In the genomic region with DNA sequence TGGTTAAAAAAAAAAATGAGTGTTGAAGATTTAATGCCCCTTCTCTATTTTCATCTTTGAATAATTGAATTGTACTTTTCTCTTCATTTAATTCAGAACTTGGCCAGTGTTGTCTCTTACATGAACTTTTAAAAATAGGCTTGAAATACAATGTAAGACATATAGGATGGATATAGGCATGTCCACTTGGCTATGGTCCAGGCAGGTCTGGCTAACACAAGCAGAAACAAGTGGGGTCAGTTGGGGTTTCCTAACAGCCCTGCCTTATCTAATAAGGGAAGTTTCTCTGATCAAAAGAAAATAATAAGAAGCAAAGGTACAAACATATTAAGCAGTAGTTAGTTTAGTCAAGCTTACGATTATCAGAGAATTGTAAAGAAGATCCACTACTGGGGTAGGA, we compare ENCODE assay signal across 30 cellular contexts. TPM values are rescaled to one million over a fixed set of nuclear protein-coding genes. Genes with fewer than 3 reads are reported as not detected.
"Had no signal": no experiment of that assay in that cellular context is flagged by ENCODE, and none has a peak within 500 bp of the region (broad histone marks: within the 10 kb centered on the region; RNA-seq: fewer than 3 reads in every experiment).

No MANE protein-coding gene starts in this region.

- H3K9me3 ChIP-seq: gastroesophageal sphincter, heart left ventricle, pancreas, right atrium auricular region, stomach, testis, tibial artery had no signal

- H3K4me3 Mint-ChIP-seq: naive thymus-derived CD8-positive, alpha-beta T cell; nephron progenitor cell; type B pancreatic cell had no signal

- H3K36me3 ChIP-seq: gastroesophageal sphincter, heart left ventricle, pancreas, right atrium auricular region, stomach, tibial artery had no signal

- H3K36me3 Mint-ChIP-seq: naive thymus-derived CD8-positive, alpha-beta T cell had no signal

- H3K4me3 ChIP-seq: dorsolateral prefrontal cortex, gastroesophageal sphincter, heart left ventricle, hepatocyte, lung, pancreas, right atrium auricular region, smooth muscle cell, stomach, testis, tibial artery had no signal

- H3K27me3 ChIP-seq: dorsolateral prefrontal cortex, gastroesophageal sphincter, heart left ventricle, hepatocyte, pancreas, right atrium auricular region, stomach, testis, tibial artery had no signal

- H3K27ac ChIP-seq: dorsolateral prefrontal cortex, epithelial cell of prostate, gastroesophageal sphincter, heart left ventricle, hepatocyte, pancreas, right atrium auricular region, stomach, testis, tibial artery had no signal

- ATAC-seq: esophagus mucosa; gastroesophageal sphincter; heart left ventricle; left lobe of liver; naive thymus-derived CD8-positive, alpha-beta T cell; pancreas; sciatic nerve had no signal

- DNase-seq: cerebellar nuclear complex; cortex of kidney; dorsolateral prefrontal cortex; effector CD4-positive, alpha-beta T cell; foreskin fibroblast; heart left ventricle; kidney; mesendoderm; naive thymus-derived CD8-positive, alpha-beta T cell; nephron progenitor cell; occipital lobe; pancreas; stimulated activated CD4-positive, alpha-beta T cell treated with anti-CD3 and anti-CD28 coated beads, Interleukin-12 subunit alpha, Interleukin-12 subunit beta, amount 100 ng/mL, for 4 hours; stimulated activated CD4-positive, alpha-beta T cell treated with anti-CD3 and anti-CD28 coated beads, Interleukin-1b, Interleukin-23, amount 100 ng/mL, for 48 hours; stimulated activated CD4-positive, alpha-beta T cell treated with anti-CD3 and anti-CD28 coated beads, Interleukin-4, amount 100 ng/mL, for 1 hour; stimulated activated CD8-positive, alpha-beta memory T cell treated with anti-CD3 and anti-CD28 coated beads, Interleukin-4, amount 100 ng/mL, for 48 hours; stimulated activated naive CD4-positive, alpha-beta T cell; stomach; testis; tibial artery had no signal

- H3K4me2 ChIP-seq: hepatocyte, smooth muscle cell had no signal

- H3K4me1 Mint-ChIP-seq: naive thymus-derived CD8-positive, alpha-beta T cell; nephron progenitor cell had no signal

- H3K27ac Mint-ChIP-seq: naive thymus-derived CD8-positive, alpha-beta T cell; nephron progenitor cell; type B pancreatic cell had no signal

- H3K27me3 Mint-ChIP-seq: naive thymus-derived CD8-positive, alpha-beta T cell; type B pancreatic cell had no signal

- H3K79me2 ChIP-seq: hepatocyte had no signal

- H2AFZ ChIP-seq: hepatocyte had no signal

RNA-seq across cellular contexts. Expression of a gene that starts 19.1 kb away (rescaled TPM):
- total RNA-seq: left lobe of liver; naive thymus-derived CD8-positive, alpha-beta T cell had no signal
